Comparison of ENCODE assay signal across 8 cellular contexts in the genomic region with DNA sequence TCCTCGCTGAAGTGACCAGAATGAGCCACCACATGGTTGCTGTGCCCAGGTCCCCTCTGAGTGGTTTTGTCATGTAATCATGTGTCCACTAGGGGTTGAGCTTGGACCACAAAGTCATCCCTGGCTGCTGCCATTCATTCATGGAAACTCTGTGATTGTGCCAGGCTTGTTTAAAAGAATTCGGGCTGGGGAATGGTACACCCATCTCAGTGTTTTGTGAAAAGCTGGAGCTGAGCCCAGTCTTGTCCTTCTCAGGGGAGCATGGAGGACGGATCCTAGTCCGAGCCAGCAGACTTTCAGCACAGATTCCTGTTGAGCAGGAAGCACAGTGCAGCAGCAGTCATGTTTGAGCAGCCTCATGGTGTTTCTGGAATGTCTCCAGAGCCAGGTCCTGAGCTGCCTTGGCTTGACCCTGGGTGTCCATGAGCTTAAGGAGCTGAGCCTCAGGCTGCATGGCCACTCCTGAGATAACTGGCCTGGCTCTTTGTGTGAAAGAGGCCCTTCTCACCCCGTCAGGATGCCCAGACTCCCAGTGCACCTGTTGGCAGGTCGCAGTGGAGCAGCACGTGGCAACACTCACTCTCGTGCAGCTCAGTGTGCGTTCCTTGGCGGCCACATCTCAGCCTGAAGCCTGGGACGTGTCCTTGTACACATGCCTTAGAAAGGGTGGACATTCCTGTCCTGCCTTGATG.
DNase-seq lines count a peak whose midpoint lies in the region; ATAC-seq and TF ChIP-seq lines count a peak whose summit lies in the region.

No MANE protein-coding gene starts in this region.

- H3K79me1 ChIP-seq in mesenchymal stem cell (replicated peaks; ENCODE audit: low read length, poor library complexity, severe bottlenecking), result peaks cover 2% of the 10 kb centered on the region

- H3K27ac Mint-ChIP-seq in endothelial cell (ENCODE audit: unreplicated experiment), result no peak overlapping the region

- no peaks in the 10 kb centered on the region for H3K9me3 Mint-ChIP-seq in endothelial cell (ENCODE audit: unreplicated experiment)

- ATAC-seq in GM18505 (IDR thresholded peaks at IDR 0.05; ENCODE audit: unreplicated experiment), result no peak

- peak overlapping the region; percentile 74 for H3K27ac ChIP-seq in mesenchymal stem cell (ENCODE audit: low read length, poor library complexity, severe bottlenecking)
- H3K27ac ChIP-seq in uterus, result peak overlapping the region in 1 of 2 donors; percentile 14

- no peak overlapping the region for H3K9ac ChIP-seq in mesenchymal stem cell (ENCODE audit: low read length)

- H3K27me3 Mint-ChIP-seq in endothelial cell (ENCODE audit: unreplicated experiment), result peaks cover 2% of the 10 kb centered on the region

- H4K8ac ChIP-seq in mesenchymal stem cell (ENCODE audit: low read length), result peak overlapping the region; percentile 24

- H3K36me3 ChIP-seq in mesenchymal stem cell (ENCODE audit: control insufficient read depth in 1 of 2, insufficient read depth in 2 of 2, low read depth in 1 of 2, low read length in 2 of 2) (peaks cover 6 to 49% of the 10 kb centered on the region in 2 experiments), uterus (no peaks in the 10 kb centered on the region)

- peak overlapping the region; percentile 81 for H2BK120ac ChIP-seq in mesenchymal stem cell (ENCODE audit: low read depth, low read length)

- peak; percentile 76 for DNase-seq in ELF-1 (ENCODE audit: low read depth, low spot score)
- DNase-seq in LHCN-M2 (ENCODE audit: low read depth), result peak; percentile 79
- DNase-seq in RPMI7951 (ENCODE audit: low read depth), result peak; percentile 87
- DNase-seq in endothelial cell (ENCODE audit: low spot score), result peak; percentile 56
- peak; percentile 85 for DNase-seq in mesenchymal stem cell
- peak; percentile 62 to 74 for DNase-seq in uterus
- DNase-seq in NCI-H187 treated with DMSO at 0.1 percent for 48 hours (lab: John Stamatoyannopoulos, UW), result no peak

- H3K4me1 ChIP-seq in mesenchymal stem cell (ENCODE audit: control insufficient read depth, insufficient read depth, low read depth, low read length) (peaks cover 20% of the 10 kb centered on the region), uterus (no peaks in the 10 kb centered on the region)

- H3K9me3 ChIP-seq in mesenchymal stem cell (ENCODE audit: control insufficient read depth, low read length), result no peaks in the 10 kb centered on the region
- no peaks in the 10 kb centered on the region for H3K9me3 ChIP-seq in uterus

- H3K14ac ChIP-seq in mesenchymal stem cell (ENCODE audit: low read length in 2 of 2), result peak overlapping the region in 1 of 2 experiments; percentile 99

- H3K4me3 ChIP-seq in mesenchymal stem cell (ENCODE audit: insufficient read depth in 1 of 2, low read depth in 1 of 2, low read length in 2 of 2), result no peak overlapping the region
- H3K4me3 ChIP-seq in uterus, result no peak overlapping the region

- no peak overlapping the region for H3K23ac ChIP-seq in mesenchymal stem cell (ENCODE audit: low read length in 2 of 2)

- peak overlapping the region; percentile 33 to 87 for H2BK12ac ChIP-seq in mesenchymal stem cell (ENCODE audit: low read length in 2 of 2)

- H2BK15ac ChIP-seq in mesenchymal stem cell (ENCODE audit: low read depth, poor library complexity, severe bottlenecking), result no peak overlapping the region

- peak overlapping the region; percentile 19 to 93 for H3K4ac ChIP-seq in mesenchymal stem cell (ENCODE audit: low read depth in 1 of 2, low read length in 2 of 2)

- peak overlapping the region; percentile 36 for H2BK5ac ChIP-seq in mesenchymal stem cell (ENCODE audit: low read depth, low read length, poor library complexity, severe bottlenecking)

- H2AFZ ChIP-seq in mesenchymal stem cell (ENCODE audit: low read depth, low read length), result no peak overlapping the region

- no peaks in the 10 kb centered on the region for H3K36me3 Mint-ChIP-seq in endothelial cell (ENCODE audit: low read depth, unreplicated experiment)

- peak overlapping the region; percentile 87 for H2AK5ac ChIP-seq in mesenchymal stem cell (ENCODE audit: low read length, severe bottlenecking)

- H3K18ac ChIP-seq in mesenchymal stem cell (ENCODE audit: low read depth in 1 of 2, low read length in 2 of 2), result peak overlapping the region in 1 of 2 experiments; percentile 98

- H3K4me2 ChIP-seq in mesenchymal stem cell (ENCODE audit: low read length, poor library complexity, severe bottlenecking), result no peak overlapping the region

- TF ChIP-seq POLR2A in uterus (IDR thresholded peaks at IDR 0.05) (no peak), GM18505 (IDR thresholded peaks at IDR 0.05; ENCODE audit: borderline replicate concordance, extremely low read depth, insufficient read depth, insufficient read length) (no peak)

- 52% methylated on average over 11 of the region's 11 CpGs for whole genome bisulfite sequencing in mesenchymal stem cell

- intact Hi-C loops in uterus (cut with DNase I; ENCODE audit: low total_unique reads), result no loop called here

- H3K27me3 ChIP-seq in mesenchymal stem cell (ENCODE audit: control insufficient read depth in 1 of 2, insufficient read depth in 1 of 2, low read length in 2 of 2), result no peaks in the 10 kb centered on the region
- H3K27me3 ChIP-seq in uterus, result no peaks in the 10 kb centered on the region

- TF ChIP-seq CTCF in endothelial cell (IDR thresholded peaks at IDR 0.05; ENCODE audit: unreplicated experiment) (peak; percentile 69), uterus (IDR thresholded peaks at IDR 0.05) (peak; percentile 36 to 81 (median 60))

- peaks cover 14% of the 10 kb centered on the region for H3K4me1 Mint-ChIP-seq in endothelial cell (ENCODE audit: unreplicated experiment)

- peak overlapping the region; percentile 62 for H4K91ac ChIP-seq in mesenchymal stem cell (ENCODE audit: low read length)

- H3K4me3 Mint-ChIP-seq in endothelial cell (ENCODE audit: unreplicated experiment), result no peak overlapping the region
